ENCODE assay signal across 26 cellular contexts in genomic region chr2:239955086-239955988, GRCh38.
DNase-seq lines count a peak whose midpoint lies in the region; ATAC-seq and TF ChIP-seq lines count a peak whose summit lies in the region.
"Had no signal": no experiment of that assay in that cellular context is flagged by ENCODE, and none has a peak within 500 bp of the region (broad histone marks: within the 10 kb centered on the region; RNA-seq: fewer than 3 reads in every experiment).

No MANE protein-coding gene starts in this region.

- H3K27ac ChIP-seq in right atrium auricular region (peak overlapping the region; percentile 42 to 79), osteoblast (ENCODE audit: low read depth, low read length) (no peak overlapping the region), vagina (peak overlapping the region; percentile 51), Karpas-422 (ENCODE audit: low read length) (no peak overlapping the region)
- H3K27ac ChIP-seq: KMS-11, suprapubic skin, WERI-Rb-1 had no signal

- no peak for TF ChIP-seq CTCF in right atrium auricular region (IDR thresholded peaks at IDR 0.05)
- no peak for TF ChIP-seq CTCF in osteoblast (IDR thresholded peaks at IDR 0.05; ENCODE audit: extremely low read depth, low read depth, low read length)
- no peak for TF ChIP-seq CTCF in vagina (IDR thresholded peaks at IDR 0.05)
- no peak for TF ChIP-seq CTCF in GM20000 (IDR thresholded peaks at IDR 0.05; ENCODE audit: extremely low read depth, missing control alignments)

- no peak for TF ChIP-seq POLR2A in vagina (IDR thresholded peaks at IDR 0.05)

- peaks cover 9% of the 10 kb centered on the region for H4K20me1 ChIP-seq in osteoblast (ENCODE audit: insufficient read depth, low read length)
- H4K20me1 ChIP-seq in Karpas-422 (ENCODE audit: insufficient read depth, low read depth, low read length), result no peaks in the 10 kb centered on the region

- no peak overlapping the region for H3K9ac ChIP-seq in Karpas-422 (ENCODE audit: low read length)
- H3K9ac ChIP-seq: KMS-11 had no signal

- H3K4me2 ChIP-seq in osteoblast (ENCODE audit: insufficient read depth, low read length), result no peak overlapping the region
- no peak overlapping the region for H3K4me2 ChIP-seq in Karpas-422 (ENCODE audit: low read depth, low read length, poor library complexity, severe bottlenecking)
- H3K4me2 ChIP-seq: KMS-11 had no signal

- H3K79me2 ChIP-seq in osteoblast (ENCODE audit: insufficient read depth, low read length) (no peaks in the 10 kb centered on the region), Karpas-422 (ENCODE audit: low read length) (no peaks in the 10 kb centered on the region)

- H3K27me3 ChIP-seq in right atrium auricular region, result no peaks in the 10 kb centered on the region
- H3K27me3 ChIP-seq in osteoblast (ENCODE audit: insufficient read depth, low read length), result no peaks in the 10 kb centered on the region
- no peaks in the 10 kb centered on the region for H3K27me3 ChIP-seq in vagina
- no peaks in the 10 kb centered on the region for H3K27me3 ChIP-seq in MG63
- H3K27me3 ChIP-seq in Karpas-422 (ENCODE audit: low read length), result no peaks in the 10 kb centered on the region
- H3K27me3 ChIP-seq: gastrocnemius medialis, suprapubic skin had no signal

- intact Hi-C loops in Right ventricle myocardium superior (cut with DNase I) (no loop called here), left cardiac atrium (cut with DNase I) (no loop called here), vagina (cut with DNase I) (no loop called here)

- peaks cover 4% of the 10 kb centered on the region for H3K36me3 ChIP-seq in right atrium auricular region
- peaks cover 6% of the 10 kb centered on the region for H3K36me3 ChIP-seq in osteoblast (ENCODE audit: insufficient read depth, low read length)
- peaks cover 0 to under 1% of the 10 kb centered on the region in 2 donors for H3K36me3 ChIP-seq in vagina
- peaks cover 3% of the 10 kb centered on the region for H3K36me3 ChIP-seq in MG63
- H3K36me3 ChIP-seq in Karpas-422 (ENCODE audit: insufficient read depth, low read length), result no peaks in the 10 kb centered on the region
- H3K36me3 ChIP-seq: WERI-Rb-1 had no signal

- H3K9me3 ChIP-seq in right atrium auricular region, result no peaks in the 10 kb centered on the region
- no peaks in the 10 kb centered on the region for H3K9me3 ChIP-seq in osteoblast (ENCODE audit: low read depth, low read length)
- H3K9me3 ChIP-seq in vagina, result no peaks in the 10 kb centered on the region
- no peaks in the 10 kb centered on the region for H3K9me3 ChIP-seq in MG63
- no peaks in the 10 kb centered on the region for H3K9me3 ChIP-seq in Karpas-422 (ENCODE audit: low read length)
- H3K9me3 ChIP-seq: gastrocnemius medialis, suprapubic skin had no signal

- peaks cover 0 to 74% of the 10 kb centered on the region in 2 donors for H3K4me1 ChIP-seq in right atrium auricular region
- peaks cover 5% of the 10 kb centered on the region for H3K4me1 ChIP-seq in osteoblast (ENCODE audit: insufficient read depth, low read length)
- peaks cover 34% of the 10 kb centered on the region for H3K4me1 ChIP-seq in vagina
- H3K4me1 ChIP-seq in Karpas-422 (ENCODE audit: low read length), result no peaks in the 10 kb centered on the region

- DNase-seq in Right ventricle myocardium superior (peak; percentile 35), left cardiac atrium (no peak), right atrium auricular region (ENCODE audit: low spot score) (no peak), osteoblast (ENCODE audit: insufficient read length, low spot score, missing footprints) (peak; percentile 70), vagina (ENCODE audit: extremely low spot score in 2 of 2) (no peak), MG63 (no peak), Karpas-422 (no peak), GM20000 (ENCODE audit: low spot score) (no peak)
- DNase-seq: activated CD4-positive, alpha-beta T cell treated with anti-CD3 and anti-CD28 coated beads for 48 hours; activated effector memory CD4-positive, alpha-beta T cell treated with Interleukin-2 at 50 U/mL for 16 hours; activated naive CD8-positive, alpha-beta T cell treated with anti-CD3 and anti-CD28 coated beads, Interleukin-2, amount 10 ng/mL, durations not matched to agents 7 days and 5 days; CD4-positive, CD25-positive, alpha-beta regulatory T cell; central memory CD4-positive, alpha-beta T cell; gastrocnemius medialis; GF-D8; NCI-H1417 treated with DMSO at 0.1 percent for 48 hours; NCI-H2029 treated with DMSO at 0.1 percent for 48 hours; NCI-H2227 treated with DMSO at 0.1 percent for 48 hours; NCI-H774; stimulated activated naive CD4-positive, alpha-beta T cell; T1000; WERI-Rb-1 had no signal

- H2AFZ ChIP-seq in osteoblast (ENCODE audit: low read length), result no peak overlapping the region
- no peak overlapping the region for H2AFZ ChIP-seq in Karpas-422 (ENCODE audit: low read length)

- H3K4me3 ChIP-seq in right atrium auricular region (no peak overlapping the region), osteoblast (ENCODE audit: insufficient read depth, low read length) (no peak overlapping the region), vagina (no peak overlapping the region), MG63 (no peak overlapping the region), Karpas-422 (ENCODE audit: low read length) (no peak overlapping the region)
- H3K4me3 ChIP-seq: gastrocnemius medialis, skin epidermis, suprapubic skin had no signal

- no peaks in the 10 kb centered on the region for H3K9me2 ChIP-seq in Karpas-422 (replicated peaks; ENCODE audit: insufficient read depth, low read length)

- ATAC-seq in Right ventricle myocardium superior (ENCODE audit: poor library complexity) (no peak), left cardiac atrium (no peak)
- ATAC-seq: gastrocnemius medialis, HCT116 had no signal

Comparison
In these comparisons a context has a peak if more than half of its experiments do, and no peak if none do; other contexts are left out.
1. DNase-seq: peak in Right ventricle myocardium superior (single experiment) and osteoblast (single experiment); none in left cardiac atrium (single experiment), right atrium auricular region (single experiment), vagina (0 of 2), MG63 (single experiment), Karpas-422 (single experiment) and GM20000 (single experiment).
2. H3K27ac ChIP-seq: peak in right atrium auricular region (2 of 2) and vagina (single experiment); none in osteoblast (single experiment) and Karpas-422 (single experiment).